21 cellular contexts compared by ENCODE assay signal in genomic region chr5:39761199-39761580, GRCh38.
DNase-seq lines count a peak whose midpoint lies in the region; ATAC-seq, FAIRE-seq and TF ChIP-seq lines count a peak whose summit lies in the region.
"Had no signal": no experiment of that assay in that cellular context is flagged by ENCODE, and none has a peak within 500 bp of the region (broad histone marks: within the 10 kb centered on the region; RNA-seq: fewer than 3 reads in every experiment).

No MANE protein-coding gene starts in this region.

- H4K20me1 ChIP-seq in GM23338 (replicated peaks; ENCODE audit: insufficient read depth) (no peaks in the 10 kb centered on the region), fibroblast of lung (ENCODE audit: control insufficient read depth, extremely low read depth, insufficient read depth, low read length) (no peaks in the 10 kb centered on the region)

- no peaks in the 10 kb centered on the region for H3K4me1 Mint-ChIP-seq in GM23338
- H3K4me1 Mint-ChIP-seq in activated naive CD4-positive, alpha-beta T cell treated with anti-CD3 and anti-CD28 coated beads, Interleukin-2, amount 10 ng/mL, durations not matched to agents 7 days and 5 days: no peaks in the 10 kb centered on the region
- H3K4me1 Mint-ChIP-seq: activated CD4-positive, alpha-beta T cell treated with anti-CD3 and anti-CD28 coated beads, Interleukin-2, amount 10 ng/mL, durations not matched to agents 24 days and 14 days; activated CD8-positive, alpha-beta memory T cell treated with anti-CD3 and anti-CD28 coated beads, Interleukin-2, amount 10 ng/mL, durations not matched to agents 7 days and 5 days; activated naive CD4-positive, alpha-beta T cell treated with anti-CD3 and anti-CD28 coated beads, Interleukin-2, amount 50 U/mL, for 24 hours; CD4-positive, CD25-positive, alpha-beta regulatory T cell; naive thymus-derived CD4-positive, alpha-beta T cell had no signal

- H3K4me1 ChIP-seq in GM23338 (ENCODE audit: insufficient read depth) (no peaks in the 10 kb centered on the region), fibroblast of lung (ENCODE audit: control insufficient read depth, extremely low read depth, insufficient read depth, low read length) (peaks cover 6% of the 10 kb centered on the region), skeletal muscle tissue (ENCODE audit: control insufficient read depth in 3 of 3, insufficient read depth in 3 of 3, low read length in 3 of 3) (no peaks in the 10 kb centered on the region)
- H3K4me1 ChIP-seq: vagina had no signal

- TF ChIP-seq CTCF in GM23338 (conservative IDR thresholded peaks at IDR 0.05; ENCODE audit: low read depth in 2 of 2) (no peak), fibroblast of lung (conservative IDR thresholded peaks at IDR 0.05 in 1 of 2, IDR thresholded peaks at IDR 0.05 in 1 of 2; ENCODE audit: low read depth in 1 of 2, low read length in 2 of 2) (no peak)

- H3K27ac ChIP-seq in GM23338 (ENCODE audit: low read depth) (no peak overlapping the region), fibroblast of lung (ENCODE audit: insufficient read depth, low read length) (peak overlapping the region; percentile 94), skeletal muscle tissue (ENCODE audit: low read depth, low read length) (peak overlapping the region; percentile 70)

- H3K79me2 ChIP-seq in GM23338 (replicated peaks; ENCODE audit: insufficient read depth) (no peaks in the 10 kb centered on the region), fibroblast of lung (ENCODE audit: control insufficient read depth, insufficient read depth, low read length) (no peaks in the 10 kb centered on the region)

- FAIRE-seq in TTC549 (lab: Jason Lieb, UNC): peak; percentile 45
- FAIRE-seq: GM18507 had no signal

- H3K9ac ChIP-seq in fibroblast of lung (ENCODE audit: insufficient read depth, low read length) (no peak overlapping the region), skeletal muscle tissue (ENCODE audit: low read depth in 1 of 3, low read length in 3 of 3) (no peak overlapping the region)

- no peak overlapping the region for H3K27ac Mint-ChIP-seq in GM23338
- no peak overlapping the region for H3K27ac Mint-ChIP-seq in activated naive CD4-positive, alpha-beta T cell treated with anti-CD3 and anti-CD28 coated beads, Interleukin-2, amount 10 ng/mL, durations not matched to agents 7 days and 5 days
- H3K27ac Mint-ChIP-seq: activated CD4-positive, alpha-beta T cell treated with anti-CD3 and anti-CD28 coated beads, Interleukin-2, amount 10 ng/mL, durations not matched to agents 24 days and 14 days; activated CD8-positive, alpha-beta memory T cell treated with anti-CD3 and anti-CD28 coated beads, Interleukin-2, amount 10 ng/mL, durations not matched to agents 7 days and 5 days; activated naive CD4-positive, alpha-beta T cell treated with anti-CD3 and anti-CD28 coated beads, Interleukin-2, amount 50 U/mL, for 24 hours; activated T-helper 1 cell treated with anti-CD3 and anti-CD28 coated beads, Interleukin-12 subunit alpha, Interleukin-12 subunit beta, Interleukin-2, Interleukin-4 antibody, amounts not matched to agents 30 ng/mL and 10 ng/mL and 1 ng/mL, durations not matched to agents 14 hours and 24 hours and 36 hours; CD4-positive, CD25-positive, alpha-beta regulatory T cell; naive thymus-derived CD4-positive, alpha-beta T cell had no signal

- H3K9me3 ChIP-seq in fibroblast of lung (ENCODE audit: control insufficient read depth, insufficient read depth, low read depth, low read length) (no peaks in the 10 kb centered on the region), skeletal muscle tissue (ENCODE audit: control insufficient read depth in 3 of 3, low read length in 3 of 3) (no peaks in the 10 kb centered on the region)
- H3K9me3 ChIP-seq: vagina had no signal

- H3K27me3 ChIP-seq in GM23338 (ENCODE audit: insufficient read depth) (no peaks in the 10 kb centered on the region), fibroblast of lung (ENCODE audit: control insufficient read depth, insufficient read depth, low read length) (no peaks in the 10 kb centered on the region), skeletal muscle tissue (ENCODE audit: control insufficient read depth in 3 of 3, insufficient read depth in 3 of 3, low read length in 3 of 3) (no peaks in the 10 kb centered on the region)
- H3K27me3 ChIP-seq: vagina had no signal

- no peaks in the 10 kb centered on the region for H3K27me3 Mint-ChIP-seq in GM23338 (ENCODE audit: insufficient read depth, low read depth, poor library complexity)
- no peaks in the 10 kb centered on the region for H3K27me3 Mint-ChIP-seq in activated naive CD4-positive, alpha-beta T cell treated with anti-CD3 and anti-CD28 coated beads, Interleukin-2, amount 10 ng/mL, durations not matched to agents 7 days and 5 days
- H3K27me3 Mint-ChIP-seq: activated CD8-positive, alpha-beta memory T cell treated with anti-CD3 and anti-CD28 coated beads, Interleukin-2, amount 10 ng/mL, durations not matched to agents 7 days and 5 days; CD4-positive, CD25-positive, alpha-beta regulatory T cell had no signal

- DNase-seq in GM23338 (ENCODE audit: low spot score) (no peak), fibroblast of lung (ENCODE audit: low read depth in 2 of 2) (no peak), RPMI8226 (no peak)
- DNase-seq in activated naive CD4-positive, alpha-beta T cell treated with anti-CD3 and anti-CD28 coated beads, Interleukin-2, amount 10 ng/mL, durations not matched to agents 7 days and 5 days: no peak
- DNase-seq: activated CD4-positive, alpha-beta T cell treated with anti-CD3 and anti-CD28 coated beads, Interleukin-2, amount 10 ng/mL, durations not matched to agents 24 days and 14 days; activated CD8-positive, alpha-beta memory T cell treated with anti-CD3 and anti-CD28 coated beads, Interleukin-2, amount 10 ng/mL, durations not matched to agents 7 days and 5 days; CD4-positive, CD25-positive, alpha-beta regulatory T cell; effector CD8-positive, alpha-beta T cell; naive thymus-derived CD4-positive, alpha-beta T cell; NCI-H1048; NCI-H187 treated with DMSO at 0.1 percent for 48 hours; NCI-H82; occipital lobe had no signal

- H3K4me3 ChIP-seq in GM23338: no peak overlapping the region
- H3K4me3 ChIP-seq in fibroblast of lung (replicated peaks in 1 of 4; ENCODE audit: control extremely low read depth in 1 of 4, insufficient read depth in 1 of 4, low read depth in 3 of 4, low read length in 4 of 4): no peak overlapping the region
- H3K4me3 ChIP-seq in skeletal muscle tissue (ENCODE audit: low read length in 3 of 3): no peak overlapping the region
- H3K4me3 ChIP-seq: vagina had no signal

- H3F3A ChIP-seq in GM23338 (replicated peaks; ENCODE audit: low read depth): no peaks in the 10 kb centered on the region

- H2AFZ ChIP-seq in GM23338 (0 out of 2 replicates have a peak overlapping the region, but pooled peaks have one; percentile 26), fibroblast of lung (ENCODE audit: low read length) (no peak overlapping the region)

- H3K4me2 ChIP-seq in GM23338: no peak overlapping the region
- no peak overlapping the region for H3K4me2 ChIP-seq in fibroblast of lung (ENCODE audit: extremely low read depth, insufficient read depth, low read length)

- CTCF ChIA-PET in activated naive CD4-positive, alpha-beta T cell treated with anti-CD3 and anti-CD28 coated beads, Interleukin-2, amount 10 ng/mL, durations not matched to agents 7 days and 5 days (lab: Charles Lee): no interaction called here

- no peak overlapping the region for H3K4me3 Mint-ChIP-seq in GM23338
- no peak overlapping the region for H3K4me3 Mint-ChIP-seq in activated naive CD4-positive, alpha-beta T cell treated with anti-CD3 and anti-CD28 coated beads, Interleukin-2, amount 10 ng/mL, durations not matched to agents 7 days and 5 days
- H3K4me3 Mint-ChIP-seq: activated CD4-positive, alpha-beta T cell treated with anti-CD3 and anti-CD28 coated beads, Interleukin-2, amount 10 ng/mL, durations not matched to agents 24 days and 14 days; activated CD8-positive, alpha-beta memory T cell treated with anti-CD3 and anti-CD28 coated beads, Interleukin-2, amount 10 ng/mL, durations not matched to agents 7 days and 5 days; activated naive CD4-positive, alpha-beta T cell treated with anti-CD3 and anti-CD28 coated beads, Interleukin-2, amount 50 U/mL, for 24 hours; activated T-helper 1 cell treated with anti-CD3 and anti-CD28 coated beads, Interleukin-12 subunit alpha, Interleukin-12 subunit beta, Interleukin-2, Interleukin-4 antibody, amounts not matched to agents 30 ng/mL and 10 ng/mL and 1 ng/mL, durations not matched to agents 14 hours and 24 hours and 36 hours; CD4-positive, CD25-positive, alpha-beta regulatory T cell; naive thymus-derived CD4-positive, alpha-beta T cell had no signal

- H3K9me2 ChIP-seq in GM23338 (ENCODE audit: insufficient read depth): no peaks in the 10 kb centered on the region

- ATAC-seq in GM23338 (no peak), HG02610 (IDR thresholded peaks at IDR 0.05; ENCODE audit: unreplicated experiment) (no peak), GM18868 (IDR thresholded peaks at IDR 0.05; ENCODE audit: unreplicated experiment) (no peak)
- ATAC-seq: activated CD8-positive, alpha-beta memory T cell treated with anti-CD3 and anti-CD28 coated beads, Interleukin-2, amount 10 ng/mL, durations not matched to agents 7 days and 5 days; naive thymus-derived CD4-positive, alpha-beta T cell had no signal

- H3K36me3 ChIP-seq in GM23338 (ENCODE audit: insufficient read depth) (no peaks in the 10 kb centered on the region), fibroblast of lung (ENCODE audit: control insufficient read depth, insufficient read depth, low read length) (no peaks in the 10 kb centered on the region), skeletal muscle tissue (ENCODE audit: control insufficient read depth in 3 of 3, insufficient read depth in 3 of 3, low read length in 3 of 3) (no peaks in the 10 kb centered on the region)
- H3K36me3 ChIP-seq: vagina had no signal

- H3K36me3 Mint-ChIP-seq in GM23338 (ENCODE audit: low read depth): no peaks in the 10 kb centered on the region
- H3K36me3 Mint-ChIP-seq in activated naive CD4-positive, alpha-beta T cell treated with anti-CD3 and anti-CD28 coated beads, Interleukin-2, amount 10 ng/mL, durations not matched to agents 7 days and 5 days: no peaks in the 10 kb centered on the region
- H3K36me3 Mint-ChIP-seq: activated CD8-positive, alpha-beta memory T cell treated with anti-CD3 and anti-CD28 coated beads, Interleukin-2, amount 10 ng/mL, durations not matched to agents 7 days and 5 days; activated naive CD4-positive, alpha-beta T cell treated with anti-CD3 and anti-CD28 coated beads, Interleukin-2, amount 50 U/mL, for 24 hours; CD4-positive, CD25-positive, alpha-beta regulatory T cell; naive thymus-derived CD4-positive, alpha-beta T cell had no signal

- no peaks in the 10 kb centered on the region for H3K9me3 Mint-ChIP-seq in GM23338
- H3K9me3 Mint-ChIP-seq in activated naive CD4-positive, alpha-beta T cell treated with anti-CD3 and anti-CD28 coated beads, Interleukin-2, amount 10 ng/mL, durations not matched to agents 7 days and 5 days: no peaks in the 10 kb centered on the region
- H3K9me3 Mint-ChIP-seq: activated CD4-positive, alpha-beta T cell treated with anti-CD3 and anti-CD28 coated beads, Interleukin-2, amount 10 ng/mL, durations not matched to agents 24 days and 14 days; activated naive CD4-positive, alpha-beta T cell treated with anti-CD3 and anti-CD28 coated beads, Interleukin-2, amount 50 U/mL, for 24 hours; activated T-helper 1 cell treated with anti-CD3 and anti-CD28 coated beads, Interleukin-12 subunit alpha, Interleukin-12 subunit beta, Interleukin-2, Interleukin-4 antibody, amounts not matched to agents 30 ng/mL and 10 ng/mL and 1 ng/mL, durations not matched to agents 14 hours and 24 hours and 36 hours; naive thymus-derived CD4-positive, alpha-beta T cell had no signal
